ENCODE assay signal across 8 cellular contexts in genomic region chr1:227762231-227762911, GRCh38. TPM values are rescaled to one million over a fixed set of nuclear protein-coding genes. Genes with fewer than 3 reads are reported as not detected.
DNase-seq lines count a peak whose midpoint lies in the region; ATAC-seq and TF ChIP-seq lines count a peak whose summit lies in the region.

No MANE protein-coding gene starts in this region.

- no peak for TF ChIP-seq POLR2A in NB4 (IDR thresholded peaks at IDR 0.05; ENCODE audit: extremely low read depth, insufficient read length)
- TF ChIP-seq POLR2A in gastroesophageal sphincter (IDR thresholded peaks at IDR 0.05), result no peak
- no peak for TF ChIP-seq POLR2A in ovary (IDR thresholded peaks at IDR 0.05)
- TF ChIP-seq POLR2A in testis (IDR thresholded peaks at IDR 0.05), result no peak

- ATAC-seq in HG02588 (IDR thresholded peaks at IDR 0.05; ENCODE audit: unreplicated experiment) (peak; percentile 77), gastroesophageal sphincter (peak; percentile 77)

- peak; percentile 95 for TF ChIP-seq CTCF in GM10266 (IDR thresholded peaks at IDR 0.05; ENCODE audit: control insufficient read depth, insufficient read depth, low read depth, missing control alignments)
- peak; percentile 86 for TF ChIP-seq CTCF in NB4 (IDR thresholded peaks at IDR 0.05; ENCODE audit: low read depth, low read length)
- peak in 3 of 4 experiments; percentile 81 to 93 (median 89) for TF ChIP-seq CTCF in gastroesophageal sphincter (IDR thresholded peaks at IDR 0.05)
- peak; percentile 76 to 87 (median 82) for TF ChIP-seq CTCF in ovary (IDR thresholded peaks at IDR 0.05)
- peak; percentile 71 to 83 (median 83) for TF ChIP-seq CTCF in testis (IDR thresholded peaks at IDR 0.05)

- H3K9me3 ChIP-seq in gastroesophageal sphincter, result no peaks in the 10 kb centered on the region
- H3K9me3 ChIP-seq in ovary, result no peaks in the 10 kb centered on the region
- no peaks in the 10 kb centered on the region for H3K9me3 ChIP-seq in testis

- H3K27ac ChIP-seq in gastroesophageal sphincter (peak overlapping the region in 3 of 4 donors; percentile 66 to 86 (median 68)), ovary (peak overlapping the region in 1 of 2 donors; percentile 54), testis (no peak overlapping the region)

- no peaks in the 10 kb centered on the region for H3K27me3 ChIP-seq in gastroesophageal sphincter
- no peaks in the 10 kb centered on the region for H3K27me3 ChIP-seq in ovary
- H3K27me3 ChIP-seq in testis, result no peaks in the 10 kb centered on the region

- peaks cover 0 to 72% (median 16%) of the 10 kb centered on the region in 3 donors for H3K4me1 ChIP-seq in gastroesophageal sphincter
- peaks cover 2% of the 10 kb centered on the region for H3K4me1 ChIP-seq in ovary (ENCODE audit: insufficient read depth)
- H3K4me1 ChIP-seq in testis, result no peaks in the 10 kb centered on the region

- H3K36me3 ChIP-seq in gastroesophageal sphincter, result peaks cover 0 to 82% of the 10 kb centered on the region in 2 donors
- no peaks in the 10 kb centered on the region for H3K36me3 ChIP-seq in ovary
- H3K36me3 ChIP-seq in testis (ENCODE audit: low read depth, missing control alignments), result no peaks in the 10 kb centered on the region

- intact Hi-C loops in ovary (cut with DNase I) (loop anchor here (2.0 to 10.0 kb wide), 2 partner anchors 182 to 184 kb away; partner anchors contain the start of gene WNT9A (in 4 of the 4)), testis (cut with DNase I; ENCODE audit: low total_unique reads) (loop anchor here (2.0 to 10.0 kb wide), 2 partner anchors 182 to 848 kb away; no protein-coding TSS in a partner anchor)

- no peak overlapping the region for H3K4me3 ChIP-seq in NB4 (ENCODE audit: low read depth, low read length)
- H3K4me3 ChIP-seq in gastroesophageal sphincter, result no peak overlapping the region
- no peak overlapping the region for H3K4me3 ChIP-seq in ovary
- H3K4me3 ChIP-seq in testis, result no peak overlapping the region

- TF ChIP-seq EP300 in gastroesophageal sphincter (IDR thresholded peaks at IDR 0.05) (no peak), ovary (IDR thresholded peaks at IDR 0.05) (no peak)

- 0% methylated on average over 2 to 9 of the region's 22 CpGs for WGBS in gastroesophageal sphincter (ENCODE audit: low coverage in 1 of 2), 2 donors
- 24 to 26% (median 25%) methylated on average over 18 to 22 of the region's 22 CpGs for WGBS in ovary, 3 donors
- WGBS in testis, 2 donors, result 35 to 46% methylated on average over 19 to 22 of the region's 22 CpGs

- DNase-seq in GM10266 (ENCODE audit: extremely low spot score) (peak; percentile 87), NB4 (ENCODE audit: low read depth) (peak; percentile 94), SK-N-DZ (ENCODE audit: low spot score) (peak; percentile 65), ovary (peak; percentile 79 to 89 (median 88)), testis (peak; percentile 86)
- peak; percentile 74 for DNase-seq in activated gamma-delta T cell treated with anti-CD3 and anti-CD28 coated beads, Interleukin-2, amount 50 U/mL, for 16 hours (ENCODE audit: low read depth)

RNA-seq across cellular contexts. Expression of gene SNAP47, which starts 27.1 kb away (rescaled TPM):
- polyA plus RNA-seq in SK-N-DZ (2014; cell fraction: cytosol; rRNA removed), result 43.9 and 45.4 TPM in 2 replicates
- polyA plus RNA-seq in SK-N-DZ (2014; cell fraction: nucleus; rRNA removed), result 32.6 and 34.6 TPM in 2 replicates
- total RNA-seq in gastroesophageal sphincter (10 to 100 TPM; 27.1 to 47.0 (median 35.6) TPM), ovary (100 to 1,000 TPM in 4 of 7 donors, 10 to 100 TPM in 3; 63.5 to 135 (median 106) TPM), testis (10 to 100 TPM; 77.6 to 80.3 TPM)
- polyA plus RNA-seq in ovary (10 to 100 TPM; 43.5 to 74.9 TPM), testis (ENCODE audit: insufficient read depth, low read depth, low replicate concordance) (72.2 TPM)

RNA-seq across cellular contexts. Expression of gene JMJD4, which starts 27.3 kb away (rescaled TPM):
- 23.2 and 25.0 TPM in 2 replicates for polyA plus RNA-seq in SK-N-DZ (2014; cell fraction: cytosol; rRNA removed)
- 41.6 and 44.7 TPM in 2 replicates for polyA plus RNA-seq in SK-N-DZ (2014; cell fraction: nucleus; rRNA removed)
- total RNA-seq in gastroesophageal sphincter (10 to 100 TPM; 13.8 to 19.5 (median 17.0) TPM), ovary (10 to 100 TPM; 23.9 to 28.9 (median 26.4) TPM), testis (10 to 100 TPM; 35.2 to 36.1 TPM)
- polyA plus RNA-seq in ovary (10 to 100 TPM in 1 of 2 donors, 1 to 10 TPM in 1; 5.9 to 19.9 TPM), testis (ENCODE audit: insufficient read depth, low read depth, low replicate concordance) (33.8 TPM)

RNA-seq across cellular contexts. Expression of gene PRSS38, which starts 53.1 kb away (rescaled TPM):
- polyA plus RNA-seq in SK-N-DZ (2014; cell fraction: cytosol; rRNA removed), result not detected in 2 replicates
- not detected in 2 replicates for polyA plus RNA-seq in SK-N-DZ (2014; cell fraction: nucleus; rRNA removed)
- total RNA-seq in gastroesophageal sphincter (not detected), ovary (not detected), testis (1 to 10 TPM; 3.4 to 9.3 TPM)
- polyA plus RNA-seq in ovary (not detected), testis (ENCODE audit: insufficient read depth, low read depth, low replicate concordance) (5.4 TPM)

Comparison
In these comparisons a context has a peak if more than half of its experiments do, and no peak if none do; other contexts are left out.
1. H3K27ac ChIP-seq: peak in gastroesophageal sphincter (3 of 4); none in testis (0 of 2).
2. RNA of gene PRSS38, which starts 53.1 kb away (total RNA-seq): 3.4 to 9.3 TPM in testis; not detected in gastroesophageal sphincter and not detected in ovary; every median in the first group is over 4 times any median in the second.
3. Peak in every context shown above with its lines, with median percentiles within 50 percentile points of each other: DNase-seq and CTCF ChIP-seq.